In the genomic region with DNA sequence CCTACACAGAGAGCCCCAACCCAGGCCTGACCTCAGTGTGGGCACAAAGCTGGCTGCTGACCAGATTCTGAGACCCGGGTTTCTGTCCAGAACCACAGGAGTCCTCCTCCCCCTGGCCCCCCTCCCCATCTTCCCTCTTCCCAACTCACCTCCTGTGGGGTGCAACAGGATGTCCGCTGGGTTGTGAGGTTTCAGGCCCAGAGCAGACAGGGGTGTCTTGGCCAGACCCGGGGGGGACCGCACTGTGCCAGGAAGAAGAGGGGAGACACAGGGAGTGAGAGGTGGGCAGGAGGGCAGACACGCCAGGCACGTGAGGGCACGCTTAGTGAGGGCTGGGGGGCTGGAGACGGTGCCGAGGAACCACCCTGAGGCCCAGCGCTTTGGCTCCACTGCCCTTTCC, we compare ENCODE assay signal across 23 cellular contexts.
"Had no signal": no experiment of that assay in that cellular context is flagged by ENCODE, and none has a peak within 500 bp of the region (broad histone marks: within the 10 kb centered on the region; RNA-seq: fewer than 3 reads in every experiment).

No MANE protein-coding gene starts in this region.

- H3K36me3 ChIP-seq: neural progenitor cell had no signal

- DNase-seq: activated B cell treated with CpG ODN at 0.5 μM for 24 hours; activated CD4-positive, alpha-beta T cell treated with anti-CD3 and anti-CD28 coated beads for 4 hours; activated CD4-positive, alpha-beta T cell treated with anti-CD3 and anti-CD28 coated beads, Interleukin-2, amount 50 U/mL, for 48 hours; activated CD8-positive, alpha-beta memory T cell treated with anti-CD3 and anti-CD28 coated beads, Interleukin-2, amount 50 U/mL, for 48 hours; activated naive CD4-positive, alpha-beta T cell treated with Interleukin-2 at 50 U/mL for 16 hours; activated naive CD8-positive, alpha-beta T cell treated with anti-CD3 and anti-CD28 coated beads for 36 hours; activated T-cell treated with anti-CD3 and anti-CD28 coated beads, Interleukin-2, amount 50 U/mL, for 4 hours; cerebellar nuclear complex; endodermal cell; foreskin keratinocyte; glutamatergic neuron; hypothalamus; lower lobe of right lung; naive thymus-derived CD4-positive, alpha-beta T cell; stimulated activated CD4-positive, alpha-beta T cell treated with anti-CD3 and anti-CD28 coated beads, Interleukin-2, amount 100 ng/mL, for 24 hours; stomach; testis had no signal

- H3K27me3 ChIP-seq: SJSA1, stomach, testis had no signal

- H3K4me1 ChIP-seq: foreskin keratinocyte had no signal

- H3K9ac ChIP-seq: neural progenitor cell had no signal

- H3K9me3 ChIP-seq: lower lobe of right lung, SJSA1, stomach, testis had no signal

- H3K27ac ChIP-seq: foreskin keratinocyte, neural progenitor cell, SJSA1, testis had no signal

- H2AFZ ChIP-seq: neural progenitor cell had no signal

- H3K4me2 ChIP-seq: neural progenitor cell had no signal

- H3K4me3 ChIP-seq: coronary artery, lower lobe of right lung, neural progenitor cell, SJSA1, skin epidermis, stomach, testis had no signal

- ATAC-seq: activated T-cell treated with anti-CD3 and anti-CD28 coated beads, Interleukin-2, amount 50 U/mL, for 4 hours; foreskin keratinocyte; lower lobe of right lung; naive thymus-derived CD4-positive, alpha-beta T cell; right cardiac atrium; stimulated activated effector memory CD8-positive, alpha-beta T cell treated with anti-CD3 and anti-CD28 coated beads, Interleukin-12 subunit alpha, Interleukin-12 subunit beta, amount 100 ng/mL, for 72 hours had no signal
